ENCODE assay signal across 27 cellular contexts in the genomic region with DNA sequence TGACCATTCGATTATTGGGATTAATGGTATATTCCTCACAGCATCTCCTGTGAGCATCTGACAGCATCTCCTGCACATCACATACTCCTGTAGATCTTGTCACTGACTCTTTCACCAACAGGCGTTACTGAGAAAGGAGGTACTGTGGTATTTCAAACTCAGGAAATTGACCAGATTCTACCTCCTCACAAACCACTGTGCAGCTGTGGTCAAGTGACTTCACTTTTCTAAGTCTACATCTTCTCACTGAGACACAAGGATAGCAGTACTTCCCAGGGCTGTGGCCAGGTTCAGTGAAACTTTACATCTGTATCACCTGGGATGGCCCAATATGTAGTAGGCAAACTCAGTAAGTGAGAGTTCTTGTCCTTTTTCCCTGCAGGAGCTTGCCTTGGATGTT.
"Had no signal": no experiment of that assay in that cellular context is flagged by ENCODE, and none has a peak within 500 bp of the region (broad histone marks: within the 10 kb centered on the region; RNA-seq: fewer than 3 reads in every experiment).

No MANE protein-coding gene starts in this region.

- H3K4me1 ChIP-seq: parathyroid adenoma, psoas muscle, right lobe of liver, stomach, thyroid gland, tibial nerve, upper lobe of right lung, uterus had no signal

- H3K9me3 ChIP-seq: ovary, psoas muscle, right lobe of liver, sigmoid colon, stomach, thoracic aorta, thyroid gland, tibial nerve, upper lobe of right lung, uterus had no signal

- DNase-seq: naive thymus-derived CD4-positive, alpha-beta T cell; natural killer cell; occipital lobe; ovary; posterior cingulate gyrus; psoas muscle; right cardiac atrium; right lobe of liver; sigmoid colon; small intestine; stimulated activated CD4-positive, alpha-beta T cell treated with anti-CD3 and anti-CD28 coated beads, Interleukin-15, amount 100 ng/mL, for 24 hours; stimulated activated CD4-positive, alpha-beta T cell treated with anti-CD3 and anti-CD28 coated beads, Interleukin-2, amount 100 ng/mL, for 24 hours; stimulated activated CD4-positive, alpha-beta T cell treated with anti-CD3 and anti-CD28 coated beads, Interleukin-2, amount 100 ng/mL, for 48 hours; stimulated activated CD4-positive, alpha-beta T cell treated with anti-CD3 and anti-CD28 coated beads, Interleukin-4, amount 100 ng/mL, for 24 hours; stimulated activated naive B cell treated with anti-CD40 and anti-IgM and Interleukin-4, amounts not matched to agents 10 μg/mL and 1 μg/mL and 100 μg/mL, for 72 hours; stimulated activated naive CD4-positive, alpha-beta T cell treated with Interleukin-2 at 50 U/mL for 16 hours; stomach; thyroid gland; upper lobe of right lung; uterus had no signal

- H3K27me3 Mint-ChIP-seq: stimulated activated naive B cell treated with anti-CD40 and anti-IgM and Interleukin-4, amounts not matched to agents 10 μg/mL and 1 μg/mL and 100 μg/mL, for 72 hours; stimulated activated naive CD8-positive, alpha-beta T cell treated with anti-CD3 and anti-CD28 coated beads, Interleukin-15, Interleukin-2, amounts not matched to agents 100 ng/mL and 50 ng/mL, for 24 hours had no signal

- H3K36me3 Mint-ChIP-seq: naive thymus-derived CD4-positive, alpha-beta T cell; natural killer cell; stimulated activated effector memory CD8-positive, alpha-beta T cell treated with anti-CD3 and anti-CD28 coated beads, Interleukin-12 subunit alpha, Interleukin-12 subunit beta, amount 100 ng/mL, for 72 hours; stimulated activated naive B cell treated with anti-CD40 and anti-IgM and Interleukin-4, amounts not matched to agents 10 μg/mL and 1 μg/mL and 100 μg/mL, for 72 hours; type B pancreatic cell had no signal

- H3K4me3 Mint-ChIP-seq: naive thymus-derived CD4-positive, alpha-beta T cell; natural killer cell; nephron; stimulated activated effector memory CD8-positive, alpha-beta T cell treated with anti-CD3 and anti-CD28 coated beads, Interleukin-12 subunit alpha, Interleukin-12 subunit beta, amount 100 ng/mL, for 72 hours; stimulated activated naive B cell treated with anti-CD40 and anti-IgM and Interleukin-4, amounts not matched to agents 10 μg/mL and 1 μg/mL and 100 μg/mL, for 72 hours; stimulated activated naive CD8-positive, alpha-beta T cell treated with anti-CD3 and anti-CD28 coated beads, Interleukin-15, Interleukin-2, amounts not matched to agents 100 ng/mL and 50 ng/mL, for 24 hours; type B pancreatic cell had no signal

- H2AFZ ChIP-seq: parathyroid adenoma had no signal

- H3K4me1 Mint-ChIP-seq: naive thymus-derived CD4-positive, alpha-beta T cell; natural killer cell; nephron; stimulated activated effector memory CD8-positive, alpha-beta T cell treated with anti-CD3 and anti-CD28 coated beads, Interleukin-12 subunit alpha, Interleukin-12 subunit beta, amount 100 ng/mL, for 72 hours; stimulated activated naive B cell treated with anti-CD40 and anti-IgM and Interleukin-4, amounts not matched to agents 10 μg/mL and 1 μg/mL and 100 μg/mL, for 72 hours had no signal

- H3K27ac ChIP-seq: ovary, parathyroid adenoma, psoas muscle, right lobe of liver, stomach, thoracic aorta, thyroid gland, tibial nerve, upper lobe of right lung, uterus had no signal

- H3K27me3 ChIP-seq: ovary, right lobe of liver, stomach, thyroid gland, tibial nerve, upper lobe of right lung, uterus had no signal

- H3K9ac ChIP-seq: parathyroid adenoma had no signal

- H3K9me3 Mint-ChIP-seq: nephron; stimulated activated effector memory CD8-positive, alpha-beta T cell treated with anti-CD3 and anti-CD28 coated beads, Interleukin-12 subunit alpha, Interleukin-12 subunit beta, amount 100 ng/mL, for 72 hours; stimulated activated naive CD8-positive, alpha-beta T cell treated with anti-CD3 and anti-CD28 coated beads, Interleukin-15, Interleukin-2, amounts not matched to agents 100 ng/mL and 50 ng/mL, for 24 hours; type B pancreatic cell had no signal

- H3K4me3 ChIP-seq: ovary, psoas muscle, right lobe of liver, sigmoid colon, stomach, thoracic aorta, thyroid gland, tibial nerve, upper lobe of right lung, uterus had no signal

- H3K27ac Mint-ChIP-seq: naive thymus-derived CD4-positive, alpha-beta T cell; natural killer cell; nephron; stimulated activated effector memory CD8-positive, alpha-beta T cell treated with anti-CD3 and anti-CD28 coated beads, Interleukin-12 subunit alpha, Interleukin-12 subunit beta, amount 100 ng/mL, for 72 hours; stimulated activated naive B cell treated with anti-CD40 and anti-IgM and Interleukin-4, amounts not matched to agents 10 μg/mL and 1 μg/mL and 100 μg/mL, for 72 hours; stimulated activated naive CD8-positive, alpha-beta T cell treated with anti-CD3 and anti-CD28 coated beads, Interleukin-15, Interleukin-2, amounts not matched to agents 100 ng/mL and 50 ng/mL, for 24 hours; type B pancreatic cell had no signal

- H3K79me2 ChIP-seq: parathyroid adenoma had no signal

- H3K36me3 ChIP-seq: ovary, right lobe of liver, sigmoid colon, stomach, thoracic aorta, thyroid gland, tibial nerve, upper lobe of right lung, uterus had no signal

- ATAC-seq: naive thymus-derived CD4-positive, alpha-beta T cell; natural killer cell; psoas muscle; right cardiac atrium; right lobe of liver; stimulated activated naive B cell treated with anti-CD40 and anti-IgM and Interleukin-4, amounts not matched to agents 10 μg/mL and 1 μg/mL and 100 μg/mL, for 72 hours; upper lobe of right lung had no signal
